8 cellular contexts compared by ENCODE assay signal in genomic region chr1:54290443-54291184, GRCh38.
A peak's percentile ranks its signal among the peaks of the same experiment; 100 is the strongest.
DNase-seq lines count a peak whose midpoint lies in the region; ATAC-seq and TF ChIP-seq lines count a peak whose summit lies in the region.

No MANE protein-coding gene starts in this region.

- H3K4me3 Mint-ChIP-seq in natural killer cell: peak overlapping the region; percentile 76

- no peak overlapping the region for H3K4me3 ChIP-seq in AG10803 (ENCODE audit: low read length)
- H3K4me3 ChIP-seq in esophagus muscularis mucosa: no peak overlapping the region

- 51% methylated on average over 11 of the region's 12 CpGs for WGBS in esophagus muscularis mucosa

- peak; percentile 77 for DNase-seq in AG10803 (ENCODE audit: low read depth)
- peak; percentile 78 for DNase-seq in NCI-H82 (lab: John Stamatoyannopoulos, UW)
- DNase-seq in esophagus muscularis mucosa (ENCODE audit: extremely low spot score): no peak
- no peak for DNase-seq in natural killer cell
- no peak for DNase-seq in GM10266 (ENCODE audit: extremely low spot score)
- no peak for DNase-seq in glomerular visceral epithelial cell (ENCODE audit: extremely low spot score)
- no peak for DNase-seq in SIG-M5 treated with dmso at 0.1 percent for 504 hours (lab: John Stamatoyannopoulos, UW; ENCODE audit: unreplicated experiment)
- DNase-seq in GM20000 (ENCODE audit: low spot score): no peak

- intact Hi-C loops in esophagus muscularis mucosa (cut with DNase I): no loop called here
- intact Hi-C loops in natural killer cell (cut with micrococcal nuclease): no loop called here

- H3K9me3 Mint-ChIP-seq in natural killer cell: no peaks in the 10 kb centered on the region

- peak in 2 of 3 donors; percentile 32 to 51 for ATAC-seq in natural killer cell

- no peak for TF ChIP-seq CTCF in AG10803 (conservative IDR thresholded peaks at IDR 0.05; ENCODE audit: low read length)
- no peak for TF ChIP-seq CTCF in esophagus muscularis mucosa (IDR thresholded peaks at IDR 0.05)
- TF ChIP-seq CTCF in natural killer cell (IDR thresholded peaks at IDR 0.05): no peak
- TF ChIP-seq CTCF in GM10266 (IDR thresholded peaks at IDR 0.05; ENCODE audit: control insufficient read depth, insufficient read depth, low read depth, missing control alignments): no peak
- no peak for TF ChIP-seq CTCF in GM20000 (IDR thresholded peaks at IDR 0.05; ENCODE audit: extremely low read depth, missing control alignments)

- no peaks in the 10 kb centered on the region for H3K9me3 ChIP-seq in esophagus muscularis mucosa

- H3K36me3 Mint-ChIP-seq in natural killer cell: no peaks in the 10 kb centered on the region

- no peaks in the 10 kb centered on the region for H3K27me3 Mint-ChIP-seq in natural killer cell (ENCODE audit: low read depth in 2 of 2)

- H3K36me3 ChIP-seq in esophagus muscularis mucosa: no peaks in the 10 kb centered on the region

- TF ChIP-seq POLR2A in esophagus muscularis mucosa (IDR thresholded peaks at IDR 0.05; ENCODE audit: low read depth): no peak

- H3K4me1 ChIP-seq in esophagus muscularis mucosa: peaks cover 84 to 99% (median 96%) of the 10 kb centered on the region in 4 donors

- peak overlapping the region; percentile 79 to 87 (median 83) for H3K27ac ChIP-seq in esophagus muscularis mucosa (replicated peaks in 1 of 4)

- peaks cover 85 to 90% of the 10 kb centered on the region in 2 donors for H3K4me1 Mint-ChIP-seq in natural killer cell

- peak overlapping the region; percentile 79 to 96 for H3K27ac Mint-ChIP-seq in natural killer cell

- TF ChIP-seq EP300 in esophagus muscularis mucosa (IDR thresholded peaks at IDR 0.05): peak; percentile 14

- H3K27me3 ChIP-seq in esophagus muscularis mucosa: no peaks in the 10 kb centered on the region

Comparison
In these comparisons a context has a peak if more than half of its experiments do, and no peak if none do; other contexts are left out.
1. DNase-seq: peak in AG10803 (single experiment) and NCI-H82 (single experiment); none in esophagus muscularis mucosa (single experiment), natural killer cell (single experiment), GM10266 (single experiment), glomerular visceral epithelial cell (single experiment), SIG-M5 treated with dmso at 0.1 percent for 504 hours (single experiment) and GM20000 (single experiment).